11 cellular contexts compared by ENCODE assay signal in genomic region chr15:59292393-59292792, GRCh38.
A peak's percentile ranks its signal among the peaks of the same experiment; 100 is the strongest.
DNase-seq lines count a peak whose midpoint lies in the region; ATAC-seq, FAIRE-seq and TF ChIP-seq lines count a peak whose summit lies in the region.
"Had no signal": no experiment of that assay in that cellular context is flagged by ENCODE, and none has a peak within 500 bp of the region (broad histone marks: within the 10 kb centered on the region; RNA-seq: fewer than 3 reads in every experiment).

No MANE protein-coding gene starts in this region.

- peaks cover 7% of the 10 kb centered on the region for H3K36me3 Mint-ChIP-seq in endothelial cell (ENCODE audit: low read depth, unreplicated experiment)
- H3K36me3 Mint-ChIP-seq in memory B cell, result peaks cover 2% of the 10 kb centered on the region
- H3K36me3 Mint-ChIP-seq: activated naive CD8-positive, alpha-beta T cell had no signal

- no peak for DNase-seq in RWPE2 (ENCODE audit: low spot score)
- DNase-seq in endothelial cell (ENCODE audit: low spot score), result peak; percentile 23
- DNase-seq in memory B cell (ENCODE audit: low spot score in 2 of 2), result no peak
- DNase-seq in transverse colon, result no peak
- DNase-seq in H54 (ENCODE audit: insufficient read length, low spot score), result no peak
- DNase-seq: activated CD4-positive, CD25-positive, alpha-beta regulatory T cell treated with anti-CD3 and anti-CD28 coated beads, Interleukin-2, amount 50 U/mL, for 72 hours; stimulated activated naive CD8-positive, alpha-beta T cell treated with anti-CD3 and anti-CD28 coated beads, Interleukin-15, Interleukin-2, amounts not matched to agents 100 U/mL and 50 U/mL, for 24 hours had no signal

- FAIRE-seq in H54 (lab: Jason Lieb, UNC), result no peak

- H3K4me3 ChIP-seq in RWPE2 (ENCODE audit: severe bottlenecking), result no peak overlapping the region
- H3K4me3 ChIP-seq in transverse colon, result no peak overlapping the region
- H3K4me3 ChIP-seq: skin epidermis had no signal

- peak overlapping the region; percentile 98 for H3K27ac ChIP-seq in RWPE2 (ENCODE audit: poor library complexity, severe bottlenecking)
- peak overlapping the region; percentile 31 to 72 (median 64) for H3K27ac ChIP-seq in transverse colon

- H3K4me1 ChIP-seq in RWPE2 (ENCODE audit: insufficient read depth, poor library complexity, severe bottlenecking) (peaks cover 48% of the 10 kb centered on the region), transverse colon (peaks cover 10 to 67% (median 46%) of the 10 kb centered on the region in 4 donors)

- intact Hi-C loops in transverse colon (cut with DNase I; ENCODE audit: low total_unique reads), result no loop called here

- no peak for TF ChIP-seq CTCF in RWPE2 (IDR thresholded peaks at IDR 0.05; ENCODE audit: poor library complexity, severe bottlenecking)
- no peak for TF ChIP-seq CTCF in endothelial cell (IDR thresholded peaks at IDR 0.05; ENCODE audit: unreplicated experiment)
- no peak for TF ChIP-seq CTCF in transverse colon (IDR thresholded peaks at IDR 0.05)

- H3K36me3 ChIP-seq in RWPE2 (ENCODE audit: low read depth) (0 out of 2 replicates have a peak, but pooled peaks cover 5% of the 10 kb centered on the region), transverse colon (no peaks in the 10 kb centered on the region)

- TF ChIP-seq POLR2A in transverse colon (IDR thresholded peaks at IDR 0.05) (no peak), H54 (IDR thresholded peaks at IDR 0.05; ENCODE audit: low read depth, low read length) (no peak)

- H3K9me3 ChIP-seq in RWPE2 (ENCODE audit: severe bottlenecking) (no peaks in the 10 kb centered on the region), transverse colon (no peaks in the 10 kb centered on the region)

- 75 to 88% methylated on average over 4 to 8 of the region's 8 CpGs for WGBS in transverse colon (ENCODE audit: low coverage in 1 of 2), 2 donors

- H3K27me3 Mint-ChIP-seq in endothelial cell (ENCODE audit: unreplicated experiment) (no peaks in the 10 kb centered on the region), memory B cell (no peaks in the 10 kb centered on the region)
- H3K27me3 Mint-ChIP-seq: activated naive CD8-positive, alpha-beta T cell had no signal

- H3K27me3 ChIP-seq in RWPE2 (ENCODE audit: insufficient read depth, poor library complexity, severe bottlenecking) (no peaks in the 10 kb centered on the region), transverse colon (no peaks in the 10 kb centered on the region)

- H3K27ac Mint-ChIP-seq in endothelial cell (ENCODE audit: unreplicated experiment), result peak overlapping the region; percentile 96
- H3K27ac Mint-ChIP-seq in memory B cell, result peak overlapping the region; percentile 74
- H3K27ac Mint-ChIP-seq: activated naive CD8-positive, alpha-beta T cell had no signal

- H3K4me3 Mint-ChIP-seq in endothelial cell (ENCODE audit: unreplicated experiment) (no peak overlapping the region), memory B cell (peak overlapping the region; percentile 32)
- H3K4me3 Mint-ChIP-seq: activated naive CD8-positive, alpha-beta T cell had no signal

- peaks cover 42% of the 10 kb centered on the region for H3K4me1 Mint-ChIP-seq in endothelial cell (ENCODE audit: unreplicated experiment)
- H3K4me1 Mint-ChIP-seq in memory B cell, result peaks cover 54% of the 10 kb centered on the region

- in situ Hi-C loops in transverse colon (cut with MboI; ENCODE audit: low pct_ligation_motif_present in 1 of 4, low pct_unique_long_range_greater_than_20kb in 1 of 4, low sequenced_read_pairs in 3 of 4), result no loop called here

- no peak for TF ChIP-seq EP300 in transverse colon (IDR thresholded peaks at IDR 0.05; ENCODE audit: low read depth)

- ATAC-seq in RWPE2 (ENCODE audit: low read depth), result no peak
- no peak for ATAC-seq in memory B cell (ENCODE audit: low read depth)
- no peak for ATAC-seq in HG03097 (IDR thresholded peaks at IDR 0.05; ENCODE audit: low FRiP score, unreplicated experiment)
- ATAC-seq in GM19328 (IDR thresholded peaks at IDR 0.05; ENCODE audit: unreplicated experiment), result no peak
- ATAC-seq: stimulated activated naive CD8-positive, alpha-beta T cell treated with anti-CD3 and anti-CD28 coated beads, Interleukin-15, Interleukin-2, amounts not matched to agents 100 U/mL and 50 U/mL, for 24 hours had no signal

- no peaks in the 10 kb centered on the region for H3K9me3 Mint-ChIP-seq in endothelial cell (ENCODE audit: unreplicated experiment)
- no peaks in the 10 kb centered on the region for H3K9me3 Mint-ChIP-seq in memory B cell
